ENCODE assay signal across 8 cellular contexts in the genomic region with DNA sequence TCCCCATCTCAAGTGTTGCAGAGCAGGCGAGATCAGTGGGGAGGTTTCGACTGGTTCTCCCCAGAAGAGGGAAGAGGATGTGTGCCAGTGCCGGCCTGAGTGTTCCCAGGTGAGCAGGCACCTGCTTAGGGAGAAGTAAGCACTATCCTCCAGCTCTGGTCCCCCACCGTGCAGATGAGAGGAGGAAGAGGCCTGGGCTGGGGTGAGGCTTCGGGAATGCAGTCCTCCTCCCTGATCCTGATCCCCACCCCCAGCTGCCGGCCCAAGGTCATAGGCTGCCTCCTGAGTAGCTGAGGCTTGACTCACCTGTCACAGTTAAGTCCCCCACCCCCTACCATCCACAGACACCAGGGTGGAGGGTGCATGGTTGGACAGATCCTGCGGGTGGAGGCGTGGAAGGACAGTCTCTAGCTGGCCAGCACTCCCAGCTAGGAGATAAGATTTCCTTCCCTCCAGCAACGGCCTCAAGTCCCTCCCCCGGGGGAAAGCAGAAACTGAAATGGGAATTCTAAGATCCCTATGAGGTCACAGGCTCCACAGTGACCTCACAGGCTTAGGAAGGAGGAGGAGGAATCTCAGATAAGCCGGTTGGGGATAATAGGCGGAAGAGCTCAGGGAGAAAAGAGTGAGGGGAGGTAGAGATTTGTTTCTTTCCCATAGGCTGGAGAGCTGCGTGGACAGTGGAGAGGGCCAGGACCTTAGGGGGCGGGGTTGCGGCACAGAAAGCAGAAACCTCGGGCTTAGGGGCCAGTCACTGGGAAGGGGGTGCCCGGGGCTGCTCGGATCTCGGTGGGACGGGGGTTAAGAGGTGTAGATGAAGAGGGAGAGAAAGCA. TPM values are rescaled to one million over a fixed set of nuclear protein-coding genes. Genes with fewer than 3 reads are reported as not detected.
DNase-seq lines count a peak whose midpoint lies in the region; ATAC-seq, FAIRE-seq and TF ChIP-seq lines count a peak whose summit lies in the region.

No MANE protein-coding gene starts in this region.

- H3K4me3 Mint-ChIP-seq in activated naive CD4-positive, alpha-beta T cell treated with anti-CD3 and anti-CD28 coated beads, Interleukin-2, amount 10 ng/mL, durations not matched to agents 7 days and 5 days = peak overlapping the region; percentile 89
- H3K4me3 Mint-ChIP-seq in effector memory CD8-positive, alpha-beta T cell = peak overlapping the region; percentile 97 to 98

- peak; percentile 38 for DNase-seq in activated naive CD4-positive, alpha-beta T cell treated with anti-CD3 and anti-CD28 coated beads, Interleukin-2, amount 10 ng/mL, durations not matched to agents 7 days and 5 days
- DNase-seq in activated naive CD4-positive, alpha-beta T cell treated with Interleukin-2 at 50 U/mL for 16 hours = no peak
- DNase-seq in Panc1 (ENCODE audit: low read depth, low spot score) = no peak
- no peak for DNase-seq in effector memory CD8-positive, alpha-beta T cell
- peak; percentile 68 for DNase-seq in urothelium cell line (ENCODE audit: low spot score)
- no peak for DNase-seq in activated effector memory CD4-positive, alpha-beta T cell treated with anti-CD3 and anti-CD28 coated beads, Interleukin-2, amount 50 U/mL, for 16 hours

- TF ChIP-seq CTCF in Panc1 (IDR thresholded peaks at IDR 0.05) = no peak

- H3K27me3 Mint-ChIP-seq in activated naive CD4-positive, alpha-beta T cell treated with anti-CD3 and anti-CD28 coated beads, Interleukin-2, amount 10 ng/mL, durations not matched to agents 7 days and 5 days = peaks cover 14% of the 10 kb centered on the region
- H3K27me3 Mint-ChIP-seq in effector memory CD8-positive, alpha-beta T cell = peaks cover 0 to 8% of the 10 kb centered on the region in 2 donors

- peaks cover 40% of the 10 kb centered on the region for H3K4me1 Mint-ChIP-seq in activated naive CD4-positive, alpha-beta T cell treated with anti-CD3 and anti-CD28 coated beads, Interleukin-2, amount 10 ng/mL, durations not matched to agents 7 days and 5 days
- peaks cover 33% of the 10 kb centered on the region in 2 donors for H3K4me1 Mint-ChIP-seq in effector memory CD8-positive, alpha-beta T cell (ENCODE audit: low read depth in 2 of 2)

- FAIRE-seq in urothelium cell line (lab: Jason Lieb, UNC) = peak; percentile 92

- no peaks in the 10 kb centered on the region for H3K9me3 ChIP-seq in Panc1 (ENCODE audit: control insufficient read depth, insufficient read depth, low read depth, low read length)
- no peaks in the 10 kb centered on the region for H3K9me3 ChIP-seq in mononuclear cell (ENCODE audit: low read depth, low read length)

- peaks cover 9% of the 10 kb centered on the region; the same call in 1 of the 2 replicates for H3K36me3 ChIP-seq in Panc1 (ENCODE audit: control insufficient read depth, insufficient read depth, low read length)

- H3K27me3 ChIP-seq in Panc1 (ENCODE audit: control insufficient read depth, insufficient read depth, low read length) = no peaks in the 10 kb centered on the region
- no peaks in the 10 kb centered on the region for H3K27me3 ChIP-seq in mononuclear cell (ENCODE audit: insufficient read depth, low read length)

- POLR2A ChIA-PET in Panc1 (lab: Charles Lee) = interaction anchor here (0.6 kb wide), 3 partner anchors 24 to 91 kb away, joined by 3 to 12 read pairs (median 6); no protein-coding TSS in a partner anchor

- H3K4me1 ChIP-seq in Panc1 (ENCODE audit: control insufficient read depth, insufficient read depth, low read length) (peaks cover 12% of the 10 kb centered on the region), mononuclear cell (ENCODE audit: insufficient read depth, low read length) (peaks cover 52% of the 10 kb centered on the region)

- H3K27ac ChIP-seq in Panc1 (ENCODE audit: low read length) = peak overlapping the region; percentile 86

- intact Hi-C loops in Panc1 (cut with micrococcal nuclease; ENCODE audit: unreplicated experiment) = no loop called here

- in situ Hi-C loops in Panc1 (cut with HindIII; ENCODE audit: low pct_unique_long_range_greater_than_20kb, low sequenced_read_pairs) = no loop called here

- CTCF ChIA-PET in activated naive CD4-positive, alpha-beta T cell treated with anti-CD3 and anti-CD28 coated beads, Interleukin-2, amount 10 ng/mL, durations not matched to agents 7 days and 5 days (lab: Charles Lee) = interaction anchor here (0.6 to 9.1 kb wide), 7 partner anchors 21 to 120 kb away, joined by 3 to 130 read pairs (median 3); a partner anchor contains a TSS
- CTCF ChIA-PET in Panc1 (lab: Charles Lee) = no interaction called here

- peaks cover 21% of the 10 kb centered on the region for H3K36me3 Mint-ChIP-seq in activated naive CD4-positive, alpha-beta T cell treated with anti-CD3 and anti-CD28 coated beads, Interleukin-2, amount 10 ng/mL, durations not matched to agents 7 days and 5 days
- peaks cover 37% of the 10 kb centered on the region for H3K36me3 Mint-ChIP-seq in effector memory CD8-positive, alpha-beta T cell (ENCODE audit: insufficient read depth)

- ATAC-seq in Panc1 = no peak
- no peak for ATAC-seq in effector memory CD8-positive, alpha-beta T cell (replicated peaks)
- no peak for ATAC-seq in HG02885 (IDR thresholded peaks at IDR 0.05; ENCODE audit: poor library complexity, unreplicated experiment)

- TSS peak; percentile 56 for BruUV-seq in Panc1 (replicated peaks; lab: Mats Ljungman, UMichigan)

- no peaks in the 10 kb centered on the region for H3K9me3 Mint-ChIP-seq in activated naive CD4-positive, alpha-beta T cell treated with anti-CD3 and anti-CD28 coated beads, Interleukin-2, amount 10 ng/mL, durations not matched to agents 7 days and 5 days
- H3K9me3 Mint-ChIP-seq in effector memory CD8-positive, alpha-beta T cell = no peaks in the 10 kb centered on the region

- peak overlapping the region; percentile 98 for H3K27ac Mint-ChIP-seq in activated naive CD4-positive, alpha-beta T cell treated with anti-CD3 and anti-CD28 coated beads, Interleukin-2, amount 10 ng/mL, durations not matched to agents 7 days and 5 days
- peak overlapping the region; percentile 94 to 95 for H3K27ac Mint-ChIP-seq in effector memory CD8-positive, alpha-beta T cell

- peak overlapping the region; percentile 89 to 93 for H3K4me3 ChIP-seq in Panc1 (ENCODE audit: low read depth in 2 of 2, low read length in 2 of 2)
- H3K4me3 ChIP-seq in mononuclear cell (ENCODE audit: low read length) = peak overlapping the region; percentile 98

RNA-seq across cellular contexts. Expression of a gene that starts 1.0 kb away (rescaled TPM):
- total RNA-seq in Panc1 (2021; ENCODE audit: unreplicated experiment) = 66.4 TPM
- polyA plus RNA-seq in Panc1 (2012; ENCODE audit: insufficient read length) = 51.5 TPM
- total RNA-seq in mononuclear cell = 153 TPM

RNA-seq across cellular contexts. Expression of a gene that starts 1.2 kb away (rescaled TPM):
- 0.59 TPM for total RNA-seq in Panc1 (2021; ENCODE audit: unreplicated experiment)
- polyA plus RNA-seq in Panc1 (2012; ENCODE audit: insufficient read length) = 1.2 TPM
- total RNA-seq in mononuclear cell = 0.21 TPM

RNA-seq across cellular contexts. Expression of a gene that starts 11.2 kb away (rescaled TPM):
- total RNA-seq in Panc1 (2021; ENCODE audit: unreplicated experiment) (3.0 TPM), mononuclear cell (1.8 TPM)
- polyA plus RNA-seq in Panc1 (2012; ENCODE audit: insufficient read length) = not detected

RNA-seq across cellular contexts. Expression of a gene that starts 17.3 kb away (rescaled TPM):
- total RNA-seq in Panc1 (2021; ENCODE audit: unreplicated experiment) (13.8 TPM), mononuclear cell (0.42 TPM)
- 28.9 TPM for polyA plus RNA-seq in Panc1 (2012; ENCODE audit: insufficient read length)

RNA-seq across cellular contexts. Expression of a gene that starts 27.4 kb away (rescaled TPM):
- total RNA-seq in Panc1 (2021; ENCODE audit: unreplicated experiment) = 25.0 TPM
- 39.7 TPM for polyA plus RNA-seq in Panc1 (2012; ENCODE audit: insufficient read length)
- total RNA-seq in mononuclear cell = 6.2 TPM

Comparison
In these comparisons a context has a peak if more than half of its experiments do, and no peak if none do; other contexts are left out.
1. DNase-seq: peak in activated naive CD4-positive, alpha-beta T cell treated with anti-CD3 and anti-CD28 coated beads, Interleukin-2, amount 10 ng/mL, durations not matched to agents 7 days and 5 days (single experiment) and urothelium cell line (single experiment); none in activated naive CD4-positive, alpha-beta T cell treated with Interleukin-2 at 50 U/mL for 16 hours (single experiment), Panc1 (single experiment), effector memory CD8-positive, alpha-beta T cell (0 of 3) and activated effector memory CD4-positive, alpha-beta T cell treated with anti-CD3 and anti-CD28 coated beads, Interleukin-2, amount 50 U/mL, for 16 hours (single experiment).